1 cellular context compared by ENCODE assay signal in the genomic region with DNA sequence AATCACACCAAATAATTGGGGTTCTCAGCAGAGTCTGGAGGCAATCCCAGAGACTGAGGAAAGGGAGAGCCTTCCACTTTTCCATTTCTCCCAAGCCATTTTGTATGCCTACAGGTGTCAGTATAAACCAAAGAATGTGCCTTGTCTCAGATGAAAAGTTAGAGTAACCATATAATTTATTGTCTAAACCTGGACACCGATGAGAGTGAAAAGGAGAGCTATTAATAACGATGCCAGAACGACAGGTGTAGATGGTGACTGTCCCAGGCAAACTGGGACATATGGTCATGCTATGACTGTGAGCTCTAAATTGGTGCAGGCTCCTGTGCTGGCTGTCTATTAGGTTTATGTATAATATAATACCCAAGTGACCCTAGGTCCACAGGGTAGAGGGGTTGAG.
TF ChIP-seq lines count a peak whose summit lies in the region.

No MANE protein-coding gene starts in this region.

TF ChIP-seq in IMR-90, 13 proteins besides CTCF, POLR2A, EP300 and RAD21 (continued from another document):
- TF ChIP-seq NFE2L2 (IDR thresholded peaks at IDR 0.05; ENCODE audit: low read depth, low read length) = no peak
- no peak for TF ChIP-seq MXI1 (IDR thresholded peaks at IDR 0.05; ENCODE audit: borderline replicate concordance, low read depth, low read length)
- TF ChIP-seq, protein P1, sequence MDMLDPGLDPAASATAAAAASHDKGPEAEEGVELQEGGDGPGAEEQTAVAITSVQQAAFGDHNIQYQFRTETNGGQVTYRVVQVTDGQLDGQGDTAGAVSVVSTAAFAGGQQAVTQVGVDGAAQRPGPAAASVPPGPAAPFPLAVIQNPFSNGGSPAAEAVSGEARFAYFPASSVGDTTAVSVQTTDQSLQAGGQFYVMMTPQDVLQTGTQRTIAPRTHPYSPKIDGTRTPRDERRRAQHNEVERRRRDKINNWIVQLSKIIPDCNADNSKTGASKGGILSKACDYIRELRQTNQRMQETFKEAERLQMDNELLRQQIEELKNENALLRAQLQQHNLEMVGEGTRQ (IDR thresholded peaks at IDR 0.05; ENCODE audit: low read depth, low read length) = no peak
- no peak for TF ChIP-seq MAFK (IDR thresholded peaks at IDR 0.05; ENCODE audit: low read depth, low read length)
- TF ChIP-seq FOS (IDR thresholded peaks at IDR 0.05; ENCODE audit: low read depth, low read length) = no peak
- TF ChIP-seq RCOR1 (IDR thresholded peaks at IDR 0.05; ENCODE audit: insufficient replicate concordance, low read length) = no peak
